Comparison of ENCODE assay signal across 20 cellular contexts in the genomic region with DNA sequence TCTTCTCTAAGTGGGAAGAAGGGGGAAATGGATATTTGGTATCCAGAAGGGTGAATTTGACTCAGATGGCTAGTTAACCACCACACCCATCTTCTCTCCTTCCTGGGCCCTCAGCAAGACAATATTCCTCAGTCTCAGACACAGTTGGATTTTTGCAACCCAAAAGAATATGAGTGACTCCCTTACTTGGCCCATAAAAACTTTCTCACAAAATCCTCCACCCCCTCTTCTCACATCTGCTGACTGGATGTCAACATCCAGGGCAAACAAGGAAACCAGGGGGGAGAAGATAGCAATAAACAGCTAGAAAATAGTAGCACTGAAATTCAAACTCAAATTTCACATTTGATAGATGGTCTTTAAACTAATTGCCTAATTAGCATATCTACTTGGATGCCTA. TPM values are rescaled to one million over a fixed set of nuclear protein-coding genes. Genes with fewer than 3 reads are reported as not detected.
"Had no signal": no experiment of that assay in that cellular context is flagged by ENCODE, and none has a peak within 500 bp of the region (broad histone marks: within the 10 kb centered on the region; RNA-seq: fewer than 3 reads in every experiment).

No MANE protein-coding gene starts in this region.

- H3K9me3 ChIP-seq: gastrocnemius medialis, heart left ventricle, lower lobe of right lung, ovary, stomach, testis, upper lobe of left lung had no signal

- H3K4me3 ChIP-seq: gastrocnemius medialis, heart left ventricle, lower lobe of right lung, neural progenitor cell, ovary, stomach, testis, upper lobe of left lung had no signal

- H3K36me3 ChIP-seq: gastrocnemius medialis, heart left ventricle, lower lobe of right lung, neural progenitor cell, ovary, stomach, upper lobe of left lung had no signal

- H3K9me3 Mint-ChIP-seq: activated naive CD4-positive, alpha-beta T cell treated with anti-CD3 and anti-CD28 coated beads, Interleukin-2, amount 10 ng/mL, durations not matched to agents 7 days and 5 days; activated T-helper 2 cell treated with anti-CD3 and anti-CD28 coated beads, Interferon-gamma antibody, Interleukin-2, Interleukin-4, amounts not matched to agents 10 μg/mL and 5 μg/mL and 100 μg/mL, durations not matched to agents 14 hours and 24 hours and 36 hours; neural progenitor cell; T-cell had no signal

- H3K4me1 Mint-ChIP-seq: activated naive CD4-positive, alpha-beta T cell treated with anti-CD3 and anti-CD28 coated beads, Interleukin-2, amount 10 ng/mL, durations not matched to agents 7 days and 5 days; immature natural killer cell; naive B cell; neural progenitor cell; T-cell had no signal

- H3K4me3 Mint-ChIP-seq: activated naive CD4-positive, alpha-beta T cell treated with anti-CD3 and anti-CD28 coated beads, Interleukin-2, amount 10 ng/mL, durations not matched to agents 7 days and 5 days; immature natural killer cell; neural progenitor cell; T-cell had no signal

- H3K27ac ChIP-seq: gastrocnemius medialis, heart left ventricle, lower lobe of right lung, neural progenitor cell, ovary, stomach, testis, upper lobe of left lung had no signal

- H3K4me2 ChIP-seq: neural progenitor cell had no signal

- H3K27me3 ChIP-seq: gastrocnemius medialis, heart left ventricle, neural progenitor cell, ovary, stomach, testis, upper lobe of left lung had no signal

- H3K9ac ChIP-seq: neural progenitor cell had no signal

- ATAC-seq: activated CD4-positive, CD25-positive, alpha-beta regulatory T cell treated with anti-CD3 and anti-CD28 coated beads, Interleukin-2, amount 50 U/mL, for 24 hours; gastrocnemius medialis; heart left ventricle; left colon; lower lobe of right lung; sciatic nerve; T-cell had no signal

- FAIRE-seq: colon had no signal

- H2AFZ ChIP-seq: neural progenitor cell had no signal

- H3K4me1 ChIP-seq: gastrocnemius medialis, heart left ventricle, lower lobe of right lung, neural progenitor cell, stomach, testis, upper lobe of left lung had no signal

- H3K36me3 Mint-ChIP-seq: activated naive CD4-positive, alpha-beta T cell treated with anti-CD3 and anti-CD28 coated beads, Interleukin-2, amount 10 ng/mL, durations not matched to agents 7 days and 5 days; immature natural killer cell; naive B cell; neural progenitor cell; T-cell had no signal

- DNase-seq: activated naive CD4-positive, alpha-beta T cell treated with anti-CD3 and anti-CD28 coated beads, Interleukin-2, amount 10 ng/mL, durations not matched to agents 7 days and 5 days; gastrocnemius medialis; heart left ventricle; immature natural killer cell; left colon; lower lobe of right lung; naive B cell; ovary; stimulated activated CD4-positive, alpha-beta T cell treated with anti-CD3 and anti-CD28 coated beads, Interleukin-12 subunit alpha, Interleukin-12 subunit beta, amount 100 ng/mL, for 4 hours; stimulated activated CD4-positive, alpha-beta T cell treated with anti-CD3 and anti-CD28 coated beads, Interleukin-2, amount 100 ng/mL, for 24 hours; stomach; T-cell; T-helper 9 cell; testis; upper lobe of left lung had no signal

- H3K27ac Mint-ChIP-seq: activated naive CD4-positive, alpha-beta T cell treated with anti-CD3 and anti-CD28 coated beads, Interleukin-2, amount 10 ng/mL, durations not matched to agents 7 days and 5 days; activated T-helper 2 cell treated with anti-CD3 and anti-CD28 coated beads, Interferon-gamma antibody, Interleukin-2, Interleukin-4, amounts not matched to agents 10 μg/mL and 5 μg/mL and 100 μg/mL, durations not matched to agents 14 hours and 24 hours and 36 hours; immature natural killer cell; naive B cell; neural progenitor cell; T-cell had no signal

RNA-seq across cellular contexts. Expression of a gene that starts 36.0 kb away (rescaled TPM):
- total RNA-seq: activated T-helper 2 cell treated with anti-CD3 and anti-CD28 coated beads, Interferon-gamma antibody, Interleukin-2, Interleukin-4, amounts not matched to agents 10 μg/mL and 5 μg/mL and 100 μg/mL, durations not matched to agents 14 hours and 24 hours and 36 hours; T-cell had no signal
- polyA plus RNA-seq: immature natural killer cell had no signal
